ENCODE assay signal across 16 cellular contexts in genomic region chr7:158468700-158469296, GRCh38.
"Had no signal": no experiment of that assay in that cellular context is flagged by ENCODE, and none has a peak within 500 bp of the region (broad histone marks: within the 10 kb centered on the region; RNA-seq: fewer than 3 reads in every experiment).

No MANE protein-coding gene starts in this region.

- ATAC-seq: activated T-helper 17 cell treated with anti-CD3 and anti-CD28 coated beads, Interleukin-2, amount 50 U/mL, for 72 hours; SK-N-SH treated with all-trans-retinoic acid at 6 μM for 48 hours; T-cell had no signal

- H3K4me3 Mint-ChIP-seq: activated B cell treated with CpG ODN at 0.5 μM for 24 hours; activated CD4-positive, alpha-beta memory T cell treated with anti-CD3 and anti-CD28 coated beads for 36 hours; activated naive CD4-positive, alpha-beta T cell treated with anti-CD3 and anti-CD28 coated beads for 36 hours; activated T-helper 17 cell treated with anti-CD3 and anti-CD28 coated beads, Interleukin-2, amount 50 U/mL, for 72 hours; natural killer cell treated with Interleukin-12 subunit alpha and Interleukin-12 subunit beta and Interleukin-15 and Interleukin-18, amount 100 ng/mL, for 72 hours; stimulated activated naive CD8-positive, alpha-beta T cell treated with anti-CD3 and anti-CD28 coated beads, Interleukin-15, Interleukin-2, amounts not matched to agents 100 ng/mL and 50 ng/mL, for 24 hours; T-cell had no signal

- H3K4me1 ChIP-seq: ascending aorta had no signal

- H3K36me3 ChIP-seq: ascending aorta, esophagus muscularis mucosa, lower lobe of right lung, transverse colon had no signal

- H3K9me3 Mint-ChIP-seq: activated T-helper 17 cell treated with anti-CD3 and anti-CD28 coated beads, Interleukin-2, amount 50 U/mL, for 72 hours; natural killer cell treated with Interleukin-12 subunit alpha and Interleukin-12 subunit beta and Interleukin-15 and Interleukin-18, amount 100 ng/mL, for 72 hours had no signal

- H3K9me3 ChIP-seq: ascending aorta, esophagus muscularis mucosa, lower lobe of right lung, transverse colon had no signal

- H3K27ac Mint-ChIP-seq: activated B cell treated with CpG ODN at 0.5 μM for 24 hours; activated CD4-positive, alpha-beta memory T cell treated with anti-CD3 and anti-CD28 coated beads for 36 hours; activated naive CD4-positive, alpha-beta T cell treated with anti-CD3 and anti-CD28 coated beads for 36 hours; activated T-helper 17 cell treated with anti-CD3 and anti-CD28 coated beads, Interleukin-2, amount 50 U/mL, for 72 hours; natural killer cell treated with Interleukin-12 subunit alpha and Interleukin-12 subunit beta and Interleukin-15 and Interleukin-18, amount 100 ng/mL, for 72 hours; stimulated activated naive CD8-positive, alpha-beta T cell treated with anti-CD3 and anti-CD28 coated beads, Interleukin-15, Interleukin-2, amounts not matched to agents 100 ng/mL and 50 ng/mL, for 24 hours; T-cell had no signal

- H3K27me3 ChIP-seq: ascending aorta, transverse colon had no signal

- H3K4me3 ChIP-seq: ascending aorta, esophagus muscularis mucosa, lower lobe of right lung, transverse colon had no signal

- H3K4me1 Mint-ChIP-seq: activated B cell treated with CpG ODN at 0.5 μM for 24 hours; activated T-helper 17 cell treated with anti-CD3 and anti-CD28 coated beads, Interleukin-2, amount 50 U/mL, for 72 hours; T-cell had no signal

- H3K36me3 Mint-ChIP-seq: activated CD4-positive, alpha-beta memory T cell treated with anti-CD3 and anti-CD28 coated beads for 36 hours; natural killer cell treated with Interleukin-12 subunit alpha and Interleukin-12 subunit beta and Interleukin-15 and Interleukin-18, amount 100 ng/mL, for 72 hours; T-cell had no signal

- DNase-seq: activated B cell treated with CpG ODN at 0.5 μM for 24 hours; activated CD4-positive, alpha-beta memory T cell treated with anti-CD3 and anti-CD28 coated beads for 36 hours; activated CD4-positive, alpha-beta T cell treated with anti-CD3 and anti-CD28 coated beads for 4 hours; activated naive CD4-positive, alpha-beta T cell treated with anti-CD3 and anti-CD28 coated beads for 36 hours; cortex of kidney; lower lobe of right lung; occipital lobe; stimulated activated CD4-positive, alpha-beta T cell treated with anti-CD3 and anti-CD28 coated beads, Interleukin-2, amount 100 ng/mL, for 48 hours; T-cell; transverse colon had no signal

- H3K27ac ChIP-seq: ascending aorta, esophagus muscularis mucosa, lower lobe of right lung had no signal
